Comparison of ENCODE assay signal across 2 cellular contexts in the genomic region with DNA sequence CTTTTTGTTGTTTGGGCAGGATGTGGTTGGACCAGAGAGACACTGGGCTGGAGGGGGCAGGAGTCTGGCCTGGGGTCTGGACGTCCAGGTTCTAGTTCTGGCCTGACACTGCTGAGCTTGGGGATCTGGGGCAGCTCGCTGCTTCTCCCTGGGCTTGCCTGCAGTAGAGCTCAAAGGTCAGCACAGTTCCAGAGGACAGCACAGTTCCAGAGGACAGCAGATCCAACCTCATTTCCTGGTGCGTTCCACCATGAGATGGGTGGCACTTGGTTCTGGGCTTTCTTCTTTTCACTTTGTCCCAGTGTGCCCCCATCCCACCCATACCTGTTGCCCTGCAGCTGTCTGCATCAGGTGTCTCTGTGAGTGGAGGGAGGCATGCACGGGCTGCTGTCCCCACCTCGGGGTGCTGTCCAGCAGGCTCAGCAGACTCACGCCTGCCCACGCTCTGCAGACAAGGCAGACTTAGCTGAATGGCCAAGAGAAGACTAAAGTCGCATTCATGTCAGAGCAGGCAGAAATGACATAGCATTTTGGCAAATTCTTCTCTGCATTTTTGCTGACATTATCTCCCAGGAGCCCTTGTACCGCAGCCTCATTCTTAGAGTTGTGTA.
TF ChIP-seq lines count a peak whose summit lies in the region.

No MANE protein-coding gene starts in this region.

TF ChIP-seq in GM23338, 12 proteins besides CTCF, POLR2A, EP300 and RAD21:
- TF ChIP-seq, protein P1, sequence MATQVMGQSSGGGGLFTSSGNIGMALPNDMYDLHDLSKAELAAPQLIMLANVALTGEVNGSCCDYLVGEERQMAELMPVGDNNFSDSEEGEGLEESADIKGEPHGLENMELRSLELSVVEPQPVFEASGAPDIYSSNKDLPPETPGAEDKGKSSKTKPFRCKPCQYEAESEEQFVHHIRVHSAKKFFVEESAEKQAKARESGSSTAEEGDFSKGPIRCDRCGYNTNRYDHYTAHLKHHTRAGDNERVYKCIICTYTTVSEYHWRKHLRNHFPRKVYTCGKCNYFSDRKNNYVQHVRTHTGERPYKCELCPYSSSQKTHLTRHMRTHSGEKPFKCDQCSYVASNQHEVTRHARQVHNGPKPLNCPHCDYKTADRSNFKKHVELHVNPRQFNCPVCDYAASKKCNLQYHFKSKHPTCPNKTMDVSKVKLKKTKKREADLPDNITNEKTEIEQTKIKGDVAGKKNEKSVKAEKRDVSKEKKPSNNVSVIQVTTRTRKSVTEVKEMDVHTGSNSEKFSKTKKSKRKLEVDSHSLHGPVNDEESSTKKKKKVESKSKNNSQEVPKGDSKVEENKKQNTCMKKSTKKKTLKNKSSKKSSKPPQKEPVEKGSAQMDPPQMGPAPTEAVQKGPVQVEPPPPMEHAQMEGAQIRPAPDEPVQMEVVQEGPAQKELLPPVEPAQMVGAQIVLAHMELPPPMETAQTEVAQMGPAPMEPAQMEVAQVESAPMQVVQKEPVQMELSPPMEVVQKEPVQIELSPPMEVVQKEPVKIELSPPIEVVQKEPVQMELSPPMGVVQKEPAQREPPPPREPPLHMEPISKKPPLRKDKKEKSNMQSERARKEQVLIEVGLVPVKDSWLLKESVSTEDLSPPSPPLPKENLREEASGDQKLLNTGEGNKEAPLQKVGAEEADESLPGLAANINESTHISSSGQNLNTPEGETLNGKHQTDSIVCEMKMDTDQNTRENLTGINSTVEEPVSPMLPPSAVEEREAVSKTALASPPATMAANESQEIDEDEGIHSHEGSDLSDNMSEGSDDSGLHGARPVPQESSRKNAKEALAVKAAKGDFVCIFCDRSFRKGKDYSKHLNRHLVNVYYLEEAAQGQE (IDR thresholded peaks at IDR 0.05; ENCODE audit: unreplicated experiment) = peak; percentile 67
- TF ChIP-seq NANOG (IDR thresholded peaks at IDR 0.05; ENCODE audit: borderline replicate concordance) = no peak

TF ChIP-seq in liver, 16 proteins besides CTCF, POLR2A, EP300 and RAD21 (continued from another document):
- TF ChIP-seq, protein P2, sequence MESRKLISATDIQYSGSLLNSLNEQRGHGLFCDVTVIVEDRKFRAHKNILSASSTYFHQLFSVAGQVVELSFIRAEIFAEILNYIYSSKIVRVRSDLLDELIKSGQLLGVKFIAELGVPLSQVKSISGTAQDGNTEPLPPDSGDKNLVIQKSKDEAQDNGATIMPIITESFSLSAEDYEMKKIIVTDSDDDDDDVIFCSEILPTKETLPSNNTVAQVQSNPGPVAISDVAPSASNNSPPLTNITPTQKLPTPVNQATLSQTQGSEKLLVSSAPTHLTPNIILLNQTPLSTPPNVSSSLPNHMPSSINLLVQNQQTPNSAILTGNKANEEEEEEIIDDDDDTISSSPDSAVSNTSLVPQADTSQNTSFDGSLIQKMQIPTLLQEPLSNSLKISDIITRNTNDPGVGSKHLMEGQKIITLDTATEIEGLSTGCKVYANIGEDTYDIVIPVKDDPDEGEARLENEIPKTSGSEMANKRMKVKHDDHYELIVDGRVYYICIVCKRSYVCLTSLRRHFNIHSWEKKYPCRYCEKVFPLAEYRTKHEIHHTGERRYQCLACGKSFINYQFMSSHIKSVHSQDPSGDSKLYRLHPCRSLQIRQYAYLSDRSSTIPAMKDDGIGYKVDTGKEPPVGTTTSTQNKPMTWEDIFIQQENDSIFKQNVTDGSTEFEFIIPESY (IDR thresholded peaks at IDR 0.05) = no peak
- TF ChIP-seq EGR1 (IDR thresholded peaks at IDR 0.05; ENCODE audit: low read depth in 2 of 2) (no peak), FOXA1 (IDR thresholded peaks at IDR 0.05) (no peak), SP1 (IDR thresholded peaks at IDR 0.05) (peak; percentile 12), NR2F2 (IDR thresholded peaks at IDR 0.05) (no peak), HNF4A (conservative IDR thresholded peaks at IDR 0.05) (peak; percentile 47 to 75)
TF ChIP-seq in liver: peak in this region for 4.
